17 cellular contexts compared by ENCODE assay signal in genomic region chr1:157966034-157966671, GRCh38. TPM values are rescaled to one million over a fixed set of nuclear protein-coding genes. Genes with fewer than 3 reads are reported as not detected.
DNase-seq lines count a peak whose midpoint lies in the region; ATAC-seq, FAIRE-seq and TF ChIP-seq lines count a peak whose summit lies in the region.
"Had no signal": no experiment of that assay in that cellular context is flagged by ENCODE, and none has a peak within 500 bp of the region (broad histone marks: within the 10 kb centered on the region; RNA-seq: fewer than 3 reads in every experiment).

No MANE protein-coding gene starts in this region.

- H3K4me1 ChIP-seq in sigmoid colon, result peaks cover 0 to 32% (median 25%) of the 10 kb centered on the region in 4 donors

- no peak for TF ChIP-seq EP300 in sigmoid colon (IDR thresholded peaks at IDR 0.05)

- peaks cover 14% of the 10 kb centered on the region for H3K4me1 Mint-ChIP-seq in WTC11
- H3K4me1 Mint-ChIP-seq: naive B cell had no signal

- DNase-seq in EL (peak; percentile 80), WTC11 (ENCODE audit: low spot score) (no peak), sigmoid colon (peak; percentile 74), dermis blood vessel endothelial cell (no peak), dorsolateral prefrontal cortex (no peak)
- DNase-seq: activated CD8-positive, alpha-beta memory T cell treated with anti-CD3 and anti-CD28 coated beads, Interleukin-2, amount 50 U/mL, for 4 hours; amniotic stem cell; CD4-positive, alpha-beta memory T cell; naive B cell; NCI-H2227 treated with DMSO at 0.1 percent for 48 hours; spleen had no signal

- CTCF ChIA-PET in WTC11 (lab: Charles Lee), result interaction anchor here (0.5 to 18.1 kb wide), 8 partner anchors 18 to 155 kb away, joined by 3 to 820 read pairs (median 5); partner anchors contain the start of gene KIRREL1

- H3K9me3 Mint-ChIP-seq in WTC11, result peaks cover 8% of the 10 kb centered on the region
- H3K9me3 Mint-ChIP-seq: CD4-positive, alpha-beta memory T cell had no signal

- no peaks in the 10 kb centered on the region for H3K27me3 ChIP-seq in sigmoid colon
- H3K27me3 ChIP-seq in dorsolateral prefrontal cortex, result peaks cover 0 to 17% (median 0%) of the 10 kb centered on the region in 45 donors

- TF ChIP-seq POLR2A in sigmoid colon (IDR thresholded peaks at IDR 0.05), result no peak

- H3K27ac ChIP-seq in sigmoid colon, result peak overlapping the region in 2 of 4 donors; percentile 50 to 58
- H3K27ac ChIP-seq in dorsolateral prefrontal cortex, result no peak overlapping the region
- H3K27ac ChIP-seq: RWPE1, spleen had no signal

- H3K27ac Mint-ChIP-seq in WTC11, result no peak overlapping the region
- H3K27ac Mint-ChIP-seq: CD4-positive, alpha-beta memory T cell had no signal

- intact Hi-C loops in sigmoid colon (cut with DNase I), result loop anchor here (10.0 kb wide), 2 partner anchors 1039 to 1109 kb away; partner anchors contain the start of genes AIM2 and IFI16
- intact Hi-C loops in dorsolateral prefrontal cortex (cut with DNase I), result loop anchor here (10.0 kb wide), 2 partner anchors 1039 to 1109 kb away; partner anchors contain the start of genes AIM2 (in 1 of the 2) and IFI16 (in 1 of the 2)

- peak; percentile 45 for FAIRE-seq in islet of Langerhans (lab: Jason Lieb, UNC)
- FAIRE-seq: GM12891, TTC549 had no signal

- H3K9me3 ChIP-seq in sigmoid colon, result peaks cover 0 to 3% (median 0%) of the 10 kb centered on the region in 4 donors

- H3K4me3 Mint-ChIP-seq in WTC11, result no peak overlapping the region
- H3K4me3 Mint-ChIP-seq: CD4-positive, alpha-beta memory T cell; naive B cell had no signal

- H3K36me3 ChIP-seq in sigmoid colon, result no peaks in the 10 kb centered on the region
- H3K36me3 ChIP-seq: spleen had no signal

- POLR2A ChIA-PET in WTC11 (lab: Charles Lee), result interaction anchor here (0.7 kb wide), 1 partner anchor 152 kb away, joined by 3 read pairs; no protein-coding TSS in a partner anchor

- WGBS in sigmoid colon, 2 donors, result 16 to 64% methylated on average over 9 of the region's 9 CpGs

- TF ChIP-seq CTCF in WTC11 (IDR thresholded peaks at IDR 0.05), result no peak
- no peak for TF ChIP-seq CTCF in sigmoid colon (IDR thresholded peaks at IDR 0.05)
- TF ChIP-seq CTCF in dorsolateral prefrontal cortex (IDR thresholded peaks at IDR 0.05 in 54 of 56, conservative IDR thresholded peaks at IDR 0.05 in 2 of 56; ENCODE audit: low read depth in 1 of 56, partially characterized antibody in 56 of 56), result no peak

- H3K36me3 Mint-ChIP-seq in WTC11, result peaks cover 7% of the 10 kb centered on the region; the same call in 1 of the 2 replicates
- H3K36me3 Mint-ChIP-seq: CD4-positive, alpha-beta memory T cell; naive B cell had no signal

- no peak overlapping the region for H3K4me3 ChIP-seq in sigmoid colon
- H3K4me3 ChIP-seq in dorsolateral prefrontal cortex, result no peak overlapping the region
- H3K4me3 ChIP-seq: spleen had no signal

- no peaks in the 10 kb centered on the region for H3K27me3 Mint-ChIP-seq in WTC11 (ENCODE audit: low read depth)

- no peak for ATAC-seq in WTC11
- no peak for ATAC-seq in HG02623 (IDR thresholded peaks at IDR 0.05; ENCODE audit: unreplicated experiment)
- no peak for ATAC-seq in GM19328 (IDR thresholded peaks at IDR 0.05; ENCODE audit: unreplicated experiment)

TF ChIP-seq in WTC11, 78 proteins besides CTCF, POLR2A, EP300 and RAD21:
- TF ChIP-seq ZNF423 (CRISPR knock-in tag; IDR thresholded peaks at IDR 0.05) (peak; percentile 71), AR (CRISPR knock-in tag; IDR thresholded peaks at IDR 0.05) (no peak)

RNA-seq across cellular contexts. Expression of gene KIRREL1, which starts 27.3 kb away (rescaled TPM):
- total RNA-seq in WTC11 (2021), result 32.8 to 42.4 TPM (median 32.9 TPM) in 3 replicates
- total RNA-seq in sigmoid colon, result 10 to 100 TPM; 29.0 to 57.0 (median 44.0) TPM
- 10 to 100 TPM in 1 of 3 donors, 1 to 10 TPM in 1, under 1 TPM in 1; 0.92 to 11.5 (median 1.8) TPM for polyA plus RNA-seq in sigmoid colon
- total RNA-seq in dermis blood vessel endothelial cell, result 28.2 and 35.4 TPM in 2 replicates
- total RNA-seq in dorsolateral prefrontal cortex, result 10 to 100 TPM in 1 of 120 experiments, 1 to 10 TPM in 119; 1.9 to 13.9 (median 4.1) TPM
- total RNA-seq: CD4-positive, alpha-beta memory T cell had no signal
- polyA plus RNA-seq: CD4-positive, alpha-beta memory T cell had no signal

Comparison
In these comparisons a context has a peak if more than half of its experiments do, and no peak if none do; other contexts are left out.
1. DNase-seq: peak in EL (single experiment) and sigmoid colon (single experiment); none in WTC11 (single experiment), dermis blood vessel endothelial cell (single experiment) and dorsolateral prefrontal cortex (0 of 10).